In the genomic region with DNA sequence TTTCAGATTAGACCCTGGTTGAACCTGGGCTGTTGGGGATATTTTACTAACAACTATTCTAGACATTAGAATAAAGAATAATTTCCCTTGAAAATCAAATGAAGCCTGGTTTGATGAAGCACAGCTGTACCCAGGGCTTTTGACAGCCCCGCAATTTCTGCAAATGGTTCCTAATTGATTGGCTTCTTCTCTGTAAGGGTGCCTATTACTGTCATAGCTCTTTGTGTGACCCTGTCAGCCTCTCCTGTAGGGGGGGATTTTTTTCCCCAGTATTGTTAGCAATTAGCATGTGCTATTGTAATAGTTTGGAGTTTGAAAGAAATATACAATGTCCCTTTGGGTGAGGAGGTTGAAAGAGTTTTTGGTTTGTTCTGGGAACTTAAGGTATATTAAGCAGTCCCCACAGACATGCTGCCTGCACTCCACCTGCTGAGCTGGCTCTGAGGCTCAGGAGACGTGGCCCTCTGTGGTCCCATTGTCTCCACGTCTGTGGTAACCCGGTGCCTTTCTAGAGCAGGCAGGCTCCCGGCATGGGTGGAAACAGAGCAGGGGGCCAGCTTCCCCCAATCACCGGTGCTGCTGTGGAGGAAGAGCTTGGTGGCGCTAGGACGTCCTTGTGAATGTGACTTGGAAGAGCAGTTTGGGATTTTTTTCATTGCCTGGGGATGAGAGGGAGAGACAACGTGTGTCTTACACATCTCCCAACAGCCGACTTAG, we compare ENCODE assay signal across 23 cellular contexts. TPM values are rescaled to one million over a fixed set of nuclear protein-coding genes. Genes with fewer than 3 reads are reported as not detected.
DNase-seq lines count a peak whose midpoint lies in the region; ATAC-seq and TF ChIP-seq lines count a peak whose summit lies in the region.
"Had no signal": no experiment of that assay in that cellular context is flagged by ENCODE, and none has a peak within 500 bp of the region (broad histone marks: within the 10 kb centered on the region; RNA-seq: fewer than 3 reads in every experiment).

No MANE protein-coding gene starts in this region.

- peak; percentile 89 for DNase-seq in NCI-H146 treated with DMSO at 0.1 percent for 48 hours (lab: John Stamatoyannopoulos, UW; ENCODE audit: unreplicated experiment)
- peak; percentile 8 for DNase-seq in astrocyte of the hippocampus (ENCODE audit: low read depth, low spot score)
- no peak for DNase-seq in mesothelial cell of epicardium (ENCODE audit: low spot score in 2 of 2, unreplicated experiment in 2 of 2)
- DNase-seq in DMS153 treated with DMSO at 0.1 percent for 48 hours (lab: John Stamatoyannopoulos, UW; ENCODE audit: unreplicated experiment), result no peak
- no peak for DNase-seq in foreskin melanocyte
- DNase-seq in mucosa of descending colon, result no peak
- DNase-seq: ACHN; activated CD4-positive, alpha-beta T cell treated with anti-CD3 and anti-CD28 coated beads for 4 hours; activated naive CD4-positive, alpha-beta T cell treated with anti-CD3 and anti-CD28 coated beads, Interleukin-2, amount 10 ng/mL, durations not matched to agents 7 days and 5 days; CD4-positive, alpha-beta memory T cell; DMS79 treated with DMSO at 0.1 percent for 48 hours; heart left ventricle; MV-4-11; NCI-H345; spleen; stimulated activated naive CD4-positive, alpha-beta T cell; T-helper 9 cell had no signal

- H3K9me3 ChIP-seq in BLaER1 (no peaks in the 10 kb centered on the region), mucosa of descending colon (no peaks in the 10 kb centered on the region)
- H3K9me3 ChIP-seq: heart left ventricle, prostate gland, spleen had no signal

- no peak for ATAC-seq in mucosa of descending colon
- ATAC-seq in activated CD4-positive, CD25-positive, alpha-beta regulatory T cell treated with anti-CD3 and anti-CD28 coated beads, Interleukin-2, amount 50 U/mL, for 24 hours, result no peak
- ATAC-seq: esophagus mucosa, heart left ventricle had no signal

- H3K27ac ChIP-seq in BLaER1, result no peak overlapping the region
- H3K27ac ChIP-seq: heart left ventricle, prostate gland, spleen had no signal

- H4K20me1 ChIP-seq in BLaER1, result no peaks in the 10 kb centered on the region

- TF ChIP-seq CTCF in mesothelial cell of epicardium (IDR thresholded peaks at IDR 0.05; ENCODE audit: unreplicated experiment) (no peak), mucosa of descending colon (IDR thresholded peaks at IDR 0.05) (no peak)

- H3K4me1 ChIP-seq in BLaER1 (peaks cover 34% of the 10 kb centered on the region), mucosa of descending colon (ENCODE audit: low read depth) (no peaks in the 10 kb centered on the region)
- H3K4me1 ChIP-seq: prostate gland had no signal

- peak overlapping the region; percentile 25; the same call in 1 of the 2 replicates for H3K9ac ChIP-seq in BLaER1

- intact Hi-C loops in mucosa of descending colon (cut with DNase I, micrococcal nuclease), result no loop called here

- H3K4me2 ChIP-seq in BLaER1, result peak overlapping the region; percentile 59

- H3K4me1 Mint-ChIP-seq in mesothelial cell of epicardium, result peaks cover 9% of the 10 kb centered on the region
- H3K4me1 Mint-ChIP-seq: activated naive CD4-positive, alpha-beta T cell treated with anti-CD3 and anti-CD28 coated beads, Interleukin-2, amount 10 ng/mL, durations not matched to agents 7 days and 5 days had no signal

- peak overlapping the region; percentile 11 for H3K27ac Mint-ChIP-seq in mesothelial cell of epicardium
- H3K27ac Mint-ChIP-seq: activated naive CD4-positive, alpha-beta T cell treated with anti-CD3 and anti-CD28 coated beads, Interleukin-2, amount 10 ng/mL, durations not matched to agents 7 days and 5 days; dendritic cell treated with granulocyte-macrophage colony-stimulating factor and Interleukin-4, amounts not matched to agents 40 ng/mL and 50 ng/mL, for 4 days had no signal

- H3K27me3 Mint-ChIP-seq in mesothelial cell of epicardium (ENCODE audit: low read depth), result no peaks in the 10 kb centered on the region

- no peak overlapping the region for H3K4me3 Mint-ChIP-seq in mesothelial cell of epicardium
- H3K4me3 Mint-ChIP-seq: activated naive CD4-positive, alpha-beta T cell treated with anti-CD3 and anti-CD28 coated beads, Interleukin-2, amount 10 ng/mL, durations not matched to agents 7 days and 5 days; CD4-positive, alpha-beta memory T cell; dendritic cell treated with granulocyte-macrophage colony-stimulating factor and Interleukin-4, amounts not matched to agents 40 ng/mL and 50 ng/mL, for 4 days had no signal

- H3K36me3 Mint-ChIP-seq in mesothelial cell of epicardium, result peaks cover 8% of the 10 kb centered on the region
- H3K36me3 Mint-ChIP-seq: activated naive CD4-positive, alpha-beta T cell treated with anti-CD3 and anti-CD28 coated beads, Interleukin-2, amount 10 ng/mL, durations not matched to agents 7 days and 5 days; CD4-positive, alpha-beta memory T cell had no signal

- H3K36me3 ChIP-seq in BLaER1 (no peaks in the 10 kb centered on the region), mucosa of descending colon (ENCODE audit: low read depth) (no peaks in the 10 kb centered on the region)
- H3K36me3 ChIP-seq: heart left ventricle, prostate gland, spleen had no signal

- peaks cover 6% of the 10 kb centered on the region for H3K9me3 Mint-ChIP-seq in mesothelial cell of epicardium
- H3K9me3 Mint-ChIP-seq: activated naive CD4-positive, alpha-beta T cell treated with anti-CD3 and anti-CD28 coated beads, Interleukin-2, amount 10 ng/mL, durations not matched to agents 7 days and 5 days; dendritic cell treated with granulocyte-macrophage colony-stimulating factor and Interleukin-4, amounts not matched to agents 40 ng/mL and 50 ng/mL, for 4 days had no signal

- H3K4me3 ChIP-seq in BLaER1 (no peak overlapping the region), mucosa of descending colon (no peak overlapping the region)
- H3K4me3 ChIP-seq: heart left ventricle, prostate gland, spleen had no signal

- no peaks in the 10 kb centered on the region for H3K27me3 ChIP-seq in BLaER1
- H3K27me3 ChIP-seq: heart left ventricle, spleen had no signal

RNA-seq across cellular contexts. Expression of a gene that starts 47.3 kb away (rescaled TPM):
- not detected in 3 replicates for total RNA-seq in mesothelial cell of epicardium
- not detected for total RNA-seq in mucosa of descending colon
- total RNA-seq: CD4-positive, alpha-beta memory T cell; esophagus mucosa; heart left ventricle; prostate gland; SK-MEL-5; spleen had no signal

Comparison
In these comparisons a context has a peak if more than half of its experiments do, and no peak if none do; other contexts are left out.
1. DNase-seq: peak in NCI-H146 treated with DMSO at 0.1 percent for 48 hours (single experiment) and astrocyte of the hippocampus (single experiment); none in mesothelial cell of epicardium (0 of 2), DMS153 treated with DMSO at 0.1 percent for 48 hours (single experiment), foreskin melanocyte (single experiment) and mucosa of descending colon (0 of 3).